ENCODE assay signal across 1 cellular context in genomic region chr2:234496835-234497591, GRCh38.
TF ChIP-seq lines count a peak whose summit lies in the region.

TSS of gene ARL4C (minus strand) at chr2:234497081. CDS start at chr2:234496586, 495 bp downstream.

TF ChIP-seq in HepG2, 621 proteins besides CTCF, POLR2A, EP300 and RAD21 (continued from another document and continues in another):
- TF ChIP-seq PATZ1 (CRISPR knock-in tag; IDR thresholded peaks at IDR 0.05) (peak; percentile 7; the same call in 1 of the 2 replicates), TBX2 (CRISPR knock-in tag; IDR thresholded peaks at IDR 0.05; ENCODE audit: borderline replicate concordance) (no peak), MEIS1 (CRISPR knock-in tag; IDR thresholded peaks at IDR 0.05; ENCODE audit: borderline replicate concordance) (no peak), ZNF24 (IDR thresholded peaks at IDR 0.05) (no peak), PRPF4 (IDR thresholded peaks at IDR 0.05; ENCODE audit: low read depth, low read length, poor library complexity, severe bottlenecking) (no peak), HNRNPK (IDR thresholded peaks at IDR 0.05; ENCODE audit: low read depth, low read length, poor library complexity, severe bottlenecking) (peak; percentile 23), SNAI1 (CRISPR knock-in tag; IDR thresholded peaks at IDR 0.05; ENCODE audit: borderline replicate concordance) (no peak), FOXO1 (CRISPR knock-in tag; IDR thresholded peaks at IDR 0.05) (no peak), BCL6 (CRISPR knock-in tag; IDR thresholded peaks at IDR 0.05) (no peak), NFYB (CRISPR knock-in tag; IDR thresholded peaks at IDR 0.05) (no peak), FOXA1 (IDR thresholded peaks at IDR 0.05) (no peak), FOXA1 (CRISPR knock-in tag; IDR thresholded peaks at IDR 0.05) (no peak), PRDM15 (CRISPR knock-in tag; IDR thresholded peaks at IDR 0.05) (peak; percentile 44; the same call in 1 of the 2 replicates), GABPB1 (CRISPR knock-in tag; IDR thresholded peaks at IDR 0.05) (no peak; the same call in 1 of the 2 replicates), SMARCC2 (IDR thresholded peaks at IDR 0.05) (no peak), REST (IDR thresholded peaks at IDR 0.05; ENCODE audit: borderline replicate concordance in 1 of 2, low read depth in 1 of 2, low read length in 2 of 2) (peak in 1 of 2 experiments; percentile 48; a peak in 1 of 4 replicates), TOPORS (CRISPR knock-in tag; IDR thresholded peaks at IDR 0.05) (0 out of 2 replicates have a peak, but pooled peaks have one; percentile 20), ZNF567 (CRISPR knock-in tag; IDR thresholded peaks at IDR 0.05; ENCODE audit: borderline replicate concordance) (no peak), TFDP1 (CRISPR knock-in tag; IDR thresholded peaks at IDR 0.05; ENCODE audit: borderline replicate concordance) (no peak; the same call in 1 of the 2 replicates), POGZ (CRISPR knock-in tag; IDR thresholded peaks at IDR 0.05) (no peak), DNMT1 (CRISPR knock-in tag; IDR thresholded peaks at IDR 0.05) (no peak), BATF2 (CRISPR knock-in tag; IDR thresholded peaks at IDR 0.05) (no peak), ZNF598 (CRISPR knock-in tag; IDR thresholded peaks at IDR 0.05; ENCODE audit: borderline replicate concordance) (no peak), ZNF883 (CRISPR knock-in tag; IDR thresholded peaks at IDR 0.05; ENCODE audit: not compliant biosample characterization) (no peak), ZBTB20 (CRISPR knock-in tag; IDR thresholded peaks at IDR 0.05; ENCODE audit: borderline replicate concordance, low read depth) (no peak), DMAP1 (CRISPR knock-in tag; IDR thresholded peaks at IDR 0.05) (no peak), ZBTB43 (CRISPR knock-in tag; conservative IDR thresholded peaks at IDR 0.05) (no peak), ZNF10 (CRISPR knock-in tag; IDR thresholded peaks at IDR 0.05; ENCODE audit: borderline replicate concordance, low read depth) (no peak), ZNF326 (CRISPR knock-in tag; IDR thresholded peaks at IDR 0.05; ENCODE audit: borderline replicate concordance) (no peak), ZNF629 (CRISPR knock-in tag; conservative IDR thresholded peaks at IDR 0.05) (no peak), SKI (IDR thresholded peaks at IDR 0.05; ENCODE audit: partially characterized antibody) (no peak), SIX4 (CRISPR knock-in tag; IDR thresholded peaks at IDR 0.05) (no peak), HDAC2 (CRISPR knock-in tag; IDR thresholded peaks at IDR 0.05) (no peak), ZNF720 (CRISPR knock-in tag; IDR thresholded peaks at IDR 0.05) (no peak), ATRX (CRISPR knock-in tag; IDR thresholded peaks at IDR 0.05; ENCODE audit: borderline replicate concordance) (no peak), ZNF564 (CRISPR knock-in tag; IDR thresholded peaks at IDR 0.05) (no peak), HES4 (CRISPR knock-in tag; IDR thresholded peaks at IDR 0.05; ENCODE audit: borderline replicate concordance) (no peak), TBP (CRISPR knock-in tag; IDR thresholded peaks at IDR 0.05) (no peak), MYPOP (CRISPR knock-in tag; IDR thresholded peaks at IDR 0.05) (no peak), FLYWCH1 (CRISPR knock-in tag; IDR thresholded peaks at IDR 0.05) (no peak), SETDB1 (CRISPR knock-in tag; IDR thresholded peaks at IDR 0.05; ENCODE audit: borderline replicate concordance) (no peak), FOXO4 (CRISPR knock-in tag; conservative IDR thresholded peaks at IDR 0.05) (no peak), ZSCAN21 (CRISPR knock-in tag; IDR thresholded peaks at IDR 0.05; ENCODE audit: borderline replicate concordance) (0 out of 2 replicates have a peak, but pooled peaks have one; percentile 53), SUZ12 (IDR thresholded peaks at IDR 0.05; ENCODE audit: low read depth, low read length) (no peak), HNRNPLL (IDR thresholded peaks at IDR 0.05; ENCODE audit: low read depth, low read length, poor library complexity, severe bottlenecking) (peak; percentile 45), PHF5A (CRISPR knock-in tag; IDR thresholded peaks at IDR 0.05; ENCODE audit: low read depth, unreplicated experiment) (no peak), REPIN1 (CRISPR knock-in tag; IDR thresholded peaks at IDR 0.05; ENCODE audit: borderline replicate concordance, low read depth) (no peak), ZNF816 (CRISPR knock-in tag; IDR thresholded peaks at IDR 0.05; ENCODE audit: borderline replicate concordance) (no peak)
